ENCODE assay signal across 25 cellular contexts in the genomic region with DNA sequence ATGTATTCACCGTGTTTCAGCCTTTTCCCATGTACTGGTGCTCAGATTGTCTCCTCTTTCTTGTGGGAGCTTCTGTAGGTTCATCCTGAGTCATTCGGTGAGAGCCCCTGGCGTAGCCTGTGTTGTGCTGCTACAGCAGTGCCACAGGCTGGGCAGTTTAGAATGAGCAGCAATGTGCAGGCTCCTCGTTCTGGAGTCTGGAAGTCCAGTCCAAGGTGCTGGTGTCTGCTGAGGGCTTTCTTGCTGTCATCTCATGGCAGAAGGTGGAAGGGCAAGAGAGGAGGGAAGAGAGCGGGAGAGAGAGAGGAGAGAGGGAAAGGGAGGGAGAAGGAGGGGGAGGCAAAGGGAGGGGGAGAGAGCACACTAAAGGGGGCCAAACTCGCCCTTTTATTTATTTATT. TPM values are rescaled to one million over a fixed set of nuclear protein-coding genes. Genes with fewer than 3 reads are reported as not detected.
"Had no signal": no experiment of that assay in that cellular context is flagged by ENCODE, and none has a peak within 500 bp of the region (broad histone marks: within the 10 kb centered on the region; RNA-seq: fewer than 3 reads in every experiment).

No MANE protein-coding gene starts in this region.

- H3K27ac Mint-ChIP-seq: nephron had no signal

- H3K27me3 Mint-ChIP-seq: dendritic cell treated with granulocyte-macrophage colony-stimulating factor and Interleukin-4, amounts not matched to agents 40 ng/mL and 50 ng/mL, for 4 days; naive B cell had no signal

- H3K27ac ChIP-seq: hepatocyte, psoas muscle, right lobe of liver, suprapubic skin, thyroid gland, upper lobe of left lung, uterus had no signal

- H3K4me1 ChIP-seq: right lobe of liver, upper lobe of left lung, uterus had no signal

- H3K36me3 ChIP-seq: uterus had no signal

- H3K27me3 ChIP-seq: hepatocyte, right lobe of liver, suprapubic skin, thyroid gland, upper lobe of left lung, uterus had no signal

- H3K4me2 ChIP-seq: hepatocyte had no signal

- H3K4me3 ChIP-seq: hepatocyte, lung, psoas muscle, right lobe of liver, suprapubic skin, thyroid gland, upper lobe of left lung, uterus had no signal

- ATAC-seq: left colon, left ventricle myocardium superior, psoas muscle had no signal

- H3K9me3 ChIP-seq: psoas muscle, right lobe of liver, suprapubic skin, thyroid gland, upper lobe of left lung, uterus had no signal

- DNase-seq: erythroblast; foreskin melanocyte; head of caudate nucleus; left colon; left ventricle myocardium superior; mesenchymal stem cell; midbrain; naive B cell; psoas muscle; right lobe of liver; stimulated activated CD4-positive, alpha-beta T cell treated with anti-CD3 and anti-CD28 coated beads, Interleukin-15, amount 100 ng/mL, for 24 hours; stimulated activated CD4-positive, alpha-beta T cell treated with anti-CD3 and anti-CD28 coated beads, Interleukin-1b, Interleukin-23, amount 100 ng/mL, for 48 hours; stimulated activated CD4-positive, alpha-beta T cell treated with anti-CD3 and anti-CD28 coated beads, Interleukin-4, amount 100 ng/mL, for 24 hours; stimulated activated naive CD4-positive, alpha-beta T cell; thyroid gland; upper lobe of left lung; uterus had no signal

- H3K4me3 Mint-ChIP-seq: dendritic cell treated with granulocyte-macrophage colony-stimulating factor and Interleukin-4, amounts not matched to agents 40 ng/mL and 50 ng/mL, for 4 days; naive B cell; nephron had no signal

- H2AFZ ChIP-seq: hepatocyte had no signal

- H3K9me3 Mint-ChIP-seq: dendritic cell treated with granulocyte-macrophage colony-stimulating factor and Interleukin-4, amounts not matched to agents 40 ng/mL and 50 ng/mL, for 4 days; nephron had no signal

RNA-seq across cellular contexts. Expression of a gene that starts 33.3 kb away (rescaled TPM):
- total RNA-seq: endothelial cell of umbilical vein, hepatocyte, kidney epithelial cell, left colon, left ventricle myocardium superior, lung, omental fat pad, psoas muscle, right lobe of liver, suprapubic skin, thyroid gland, upper lobe of left lung, uterus had no signal
